Comparison of ENCODE assay signal across 12 cellular contexts in the genomic region with DNA sequence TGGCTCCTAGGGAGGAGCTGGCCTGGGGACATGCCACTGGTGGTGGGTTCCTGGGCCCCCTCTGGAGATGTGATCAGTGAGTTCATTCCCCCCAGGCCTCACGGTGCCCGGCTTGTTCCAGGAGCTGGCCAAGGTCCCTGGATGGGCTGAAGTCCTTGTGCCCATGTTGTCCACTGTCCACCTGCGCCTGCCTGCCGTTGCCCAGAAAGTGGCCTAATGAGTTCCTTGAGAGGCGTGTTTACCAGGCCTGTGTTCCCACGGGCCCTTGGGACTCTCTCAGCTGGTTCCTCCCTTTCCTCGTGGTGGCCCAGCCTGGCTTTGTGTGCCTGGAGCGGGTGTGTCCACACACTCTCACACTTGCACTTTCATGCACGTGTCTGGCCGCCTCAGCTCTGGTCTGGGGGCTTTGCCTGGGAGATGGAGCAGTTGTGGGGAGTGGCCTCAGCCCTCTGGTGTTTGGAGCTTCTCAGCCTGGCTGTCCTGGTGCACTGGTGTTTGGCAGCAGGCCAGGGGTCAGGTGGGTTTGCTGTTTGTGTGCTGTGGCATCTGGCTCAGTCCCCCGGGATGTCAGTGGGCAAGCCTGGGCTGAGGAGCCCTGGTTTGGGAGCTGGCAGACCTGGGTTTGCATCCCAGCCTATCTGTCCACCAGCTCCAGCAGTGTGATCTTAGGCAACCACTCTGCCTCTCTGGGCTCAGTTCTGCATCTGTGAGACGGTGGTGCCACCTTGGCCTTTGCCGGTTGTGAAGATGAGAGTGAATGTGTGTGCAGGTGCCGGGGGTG. TPM values are rescaled to one million over a fixed set of nuclear protein-coding genes. Genes with fewer than 3 reads are reported as not detected.
DNase-seq lines count a peak whose midpoint lies in the region; ATAC-seq, FAIRE-seq and TF ChIP-seq lines count a peak whose summit lies in the region.
"Had no signal": no experiment of that assay in that cellular context is flagged by ENCODE, and none has a peak within 500 bp of the region (broad histone marks: within the 10 kb centered on the region; RNA-seq: fewer than 3 reads in every experiment).

No MANE protein-coding gene starts in this region.

- no peak for DNase-seq in activated naive CD4-positive, alpha-beta T cell treated with anti-CD3 and anti-CD28 coated beads, Interleukin-2, amount 10 ng/mL, durations not matched to agents 7 days and 5 days
- DNase-seq in activated naive CD4-positive, alpha-beta T cell treated with Interleukin-2 at 50 U/mL for 16 hours: no peak
- DNase-seq in T-helper 17 cell: no peak
- DNase-seq in HepG2 (ENCODE audit: low spot score): peak; percentile 46
- peak; percentile 52 for DNase-seq in transverse colon
- no peak for DNase-seq in stimulated activated CD4-positive, alpha-beta T cell treated with anti-CD3 and anti-CD28 coated beads, Interleukin-2, amount 100 ng/mL, for 24 hours
- DNase-seq: activated gamma-delta T cell, COR-L47, NCI-H187 treated with DMSO at 0.1 percent for 48 hours had no signal

- POLR2A ChIA-PET in HepG2 (lab: Yijun Ruan, JAX): interaction anchor here (1.0 to 2.6 kb wide), 2 partner anchors 13 to 22 kb away, joined by 3 to 13 read pairs; no protein-coding TSS in a partner anchor

- TF ChIP-seq RAD21 in HepG2 (CRISPR knock-in tag; IDR thresholded peaks at IDR 0.05): no peak

- no peaks in the 10 kb centered on the region for H3K9me3 ChIP-seq in T-helper 17 cell (ENCODE audit: control insufficient read depth, low read length, poor library complexity, severe bottlenecking)
- no peaks in the 10 kb centered on the region for H3K9me3 ChIP-seq in HepG2 (ENCODE audit: low read length)
- no peaks in the 10 kb centered on the region for H3K9me3 ChIP-seq in transverse colon

- no peak for TF ChIP-seq CTCF in HepG2 (CRISPR knock-in tag; IDR thresholded peaks at IDR 0.05)
- no peak for TF ChIP-seq CTCF in transverse colon (IDR thresholded peaks at IDR 0.05)

- H3K27me3 ChIP-seq in HepG2 (ENCODE audit: control insufficient read depth in 1 of 2, insufficient read depth in 2 of 2, low read length in 2 of 2) (no peaks in the 10 kb centered on the region; a peak in 1 of 5 replicates), transverse colon (no peaks in the 10 kb centered on the region)

- H3K36me3 Mint-ChIP-seq in activated naive CD4-positive, alpha-beta T cell treated with anti-CD3 and anti-CD28 coated beads, Interleukin-2, amount 10 ng/mL, durations not matched to agents 7 days and 5 days: peaks cover 58% of the 10 kb centered on the region
- peaks cover 8% of the 10 kb centered on the region for H3K36me3 Mint-ChIP-seq in T-helper 17 cell (ENCODE audit: low read depth)

- intact Hi-C loops in HepG2 (cut with micrococcal nuclease; ENCODE audit: unreplicated experiment) (no loop called here), transverse colon (cut with DNase I; ENCODE audit: low total_unique reads) (no loop called here)

- H3K27ac ChIP-seq in HepG2 (ENCODE audit: extremely low read length, insufficient read depth, low read length) (no peak overlapping the region), transverse colon (peak overlapping the region in 2 of 4 donors; percentile 17 to 66)

- H3K4me3 Mint-ChIP-seq in activated naive CD4-positive, alpha-beta T cell treated with anti-CD3 and anti-CD28 coated beads, Interleukin-2, amount 10 ng/mL, durations not matched to agents 7 days and 5 days: no peak overlapping the region
- H3K4me3 Mint-ChIP-seq in T-helper 17 cell: peak overlapping the region; percentile 68

- in situ Hi-C loops in HepG2 (cut with HindIII; ENCODE audit: extremely low pct_ligation_motif_present, low pct_unique_long_range_greater_than_20kb) (no loop called here), transverse colon (cut with MboI; ENCODE audit: low pct_ligation_motif_present in 1 of 4, low pct_unique_long_range_greater_than_20kb in 1 of 4, low sequenced_read_pairs in 3 of 4) (no loop called here)

- no peak for FAIRE-seq in HepG2 (lab: Jason Lieb, UNC)
- FAIRE-seq: GM18507 had no signal

- peak overlapping the region in 1 of 3 experiments; percentile 62; a peak in 1 of 6 replicates for H3K4me3 ChIP-seq in HepG2 (replicated peaks in 1 of 3; ENCODE audit: insufficient read depth in 1 of 3, low read depth in 2 of 3, low read length in 3 of 3)
- H3K4me3 ChIP-seq in transverse colon: no peak overlapping the region

- no peaks in the 10 kb centered on the region for H3K27me3 Mint-ChIP-seq in activated naive CD4-positive, alpha-beta T cell treated with anti-CD3 and anti-CD28 coated beads, Interleukin-2, amount 10 ng/mL, durations not matched to agents 7 days and 5 days
- no peaks in the 10 kb centered on the region for H3K27me3 Mint-ChIP-seq in T-helper 17 cell

- ATAC-seq in T-helper 17 cell: no peak
- ATAC-seq in HepG2: peak; percentile 18
- ATAC-seq in HG03469 (IDR thresholded peaks at IDR 0.05; ENCODE audit: unreplicated experiment): no peak
- no peak for ATAC-seq in GM21381 (IDR thresholded peaks at IDR 0.05; ENCODE audit: unreplicated experiment)

- H3K79me2 ChIP-seq in HepG2 (ENCODE audit: insufficient read depth, low read length): no peaks in the 10 kb centered on the region

- WGBS in HepG2 (ENCODE audit: low lambda C conversion rate): 19% methylated on average over 11 of the region's 14 CpGs
- WGBS in transverse colon (ENCODE audit: low coverage in 1 of 2), 2 donors: 59% methylated on average over 13 of the region's 14 CpGs; no CpG with 5 or more reads in 1 of the 2 donors

- no peaks in the 10 kb centered on the region for H4K20me1 ChIP-seq in HepG2 (ENCODE audit: insufficient read depth, low read length)

- CTCF ChIA-PET in activated naive CD4-positive, alpha-beta T cell treated with anti-CD3 and anti-CD28 coated beads, Interleukin-2, amount 10 ng/mL, durations not matched to agents 7 days and 5 days (lab: Charles Lee): interaction anchor here (1.3 kb wide), 1 partner anchor 70 kb away, joined by 6 read pairs; no protein-coding TSS in a partner anchor
- CTCF ChIA-PET in HepG2 (lab: Yijun Ruan, JAX; ENCODE audit: low intra/inter-chr PET ratio, low total read pairs): no interaction called here

- no peak overlapping the region for H3K9ac ChIP-seq in HepG2 (ENCODE audit: insufficient read depth, low read depth, low read length)

- TF ChIP-seq EP300 in HepG2 (IDR thresholded peaks at IDR 0.05; ENCODE audit: low read depth in 2 of 2, low read length in 2 of 2) (no peak), HepG2 (CRISPR knock-in tag; IDR thresholded peaks at IDR 0.05; ENCODE audit: borderline replicate concordance) (no peak), transverse colon (IDR thresholded peaks at IDR 0.05; ENCODE audit: low read depth) (no peak)

- peaks cover 5% of the 10 kb centered on the region for H3K9me3 Mint-ChIP-seq in activated naive CD4-positive, alpha-beta T cell treated with anti-CD3 and anti-CD28 coated beads, Interleukin-2, amount 10 ng/mL, durations not matched to agents 7 days and 5 days

- no peaks in the 10 kb centered on the region for H3K36me3 ChIP-seq in HepG2 (replicated peaks in 1 of 2; ENCODE audit: control insufficient read depth in 1 of 2, insufficient read depth in 2 of 2, low read length in 2 of 2)
- no peaks in the 10 kb centered on the region for H3K36me3 ChIP-seq in transverse colon

- H3K4me1 Mint-ChIP-seq in activated naive CD4-positive, alpha-beta T cell treated with anti-CD3 and anti-CD28 coated beads, Interleukin-2, amount 10 ng/mL, durations not matched to agents 7 days and 5 days: peaks cover 71% of the 10 kb centered on the region
- peaks cover 45% of the 10 kb centered on the region for H3K4me1 Mint-ChIP-seq in T-helper 17 cell

- H2AFZ ChIP-seq in HepG2 (ENCODE audit: low read length): no peak overlapping the region

- peak overlapping the region; percentile 81 for H3K27ac Mint-ChIP-seq in activated naive CD4-positive, alpha-beta T cell treated with anti-CD3 and anti-CD28 coated beads, Interleukin-2, amount 10 ng/mL, durations not matched to agents 7 days and 5 days
- peak overlapping the region; percentile 96 for H3K27ac Mint-ChIP-seq in T-helper 17 cell

- TF ChIP-seq POLR2A in HepG2 (IDR thresholded peaks at IDR 0.05; ENCODE audit: insufficient read depth in 1 of 2, low read depth in 2 of 2, low read length in 2 of 2) (no peak), transverse colon (IDR thresholded peaks at IDR 0.05) (no peak)

- peak overlapping the region; percentile 86 for H3K4me2 ChIP-seq in HepG2 (ENCODE audit: low read depth, low read length)

- peaks cover 54% of the 10 kb centered on the region for H3K4me1 ChIP-seq in HepG2 (ENCODE audit: insufficient read depth, low read length)
- H3K4me1 ChIP-seq in transverse colon: peaks cover 7 to 42% (median 14%) of the 10 kb centered on the region in 4 donors

- BruUV-seq in HepG2 (replicated peaks; lab: Mats Ljungman, UMichigan): no TSS peak

TF ChIP-seq in HepG2, 621 proteins besides CTCF, POLR2A, EP300 and RAD21 (continues in another document):
- no peak for TF ChIP-seq ZSCAN29 (CRISPR knock-in tag; conservative IDR thresholded peaks at IDR 0.05)
- no peak for TF ChIP-seq POLR2G (IDR thresholded peaks at IDR 0.05; ENCODE audit: low read depth, low read length)
- no peak for TF ChIP-seq YEATS2 (CRISPR knock-in tag; IDR thresholded peaks at IDR 0.05; ENCODE audit: borderline replicate concordance)

RNA-seq across cellular contexts. Expression of a gene that starts 18.0 kb away (rescaled TPM):
- total RNA-seq in T-helper 17 cell: 100 to 1,000 TPM; 187 to 203 TPM
- total RNA-seq in HepG2 (2016; rRNA removed; fragmentation: Illumina TruSeq; extraction: Trizol): 2.3 and 4.3 TPM in 2 replicates
- total RNA-seq in HepG2 (2016; cell fraction: cytosol; rRNA removed; fragmentation: Illumina TruSeq; extraction: Trizol; ENCODE audit: low read depth): 0.51 and 1.3 TPM in 2 replicates
- 2.5 and 4.5 TPM in 2 replicates for total RNA-seq in HepG2 (2016; cell fraction: insoluble cytoplasmic fraction; rRNA removed; fragmentation: Illumina TruSeq; extraction: Trizol)
- 1.1 and 1.8 TPM in 2 replicates for total RNA-seq in HepG2 (2016; cell fraction: membrane; rRNA removed; fragmentation: Illumina TruSeq; extraction: Trizol)
- 3.9 and 5.9 TPM in 2 replicates for total RNA-seq in HepG2 (2016; cell fraction: nucleus; rRNA removed; fragmentation: Illumina TruSeq; extraction: Trizol)
- 2.2 and 3.7 TPM in 2 replicates for polyA plus RNA-seq in HepG2 (2011; rRNA removed)
- 1.2 and 1.5 TPM in 2 replicates for polyA plus RNA-seq in HepG2 (2011; cell fraction: cytosol; rRNA removed)
- polyA plus RNA-seq in HepG2 (2011; cell fraction: nucleus; rRNA removed): 14.6 and 16.9 TPM in 2 replicates
- polyA plus RNA-seq in HepG2 (2012): 1.7 and 3.0 TPM in 2 replicates
- 0.17 and 0.38 TPM in 2 replicates for polyA plus RNA-seq in HepG2 (2016; cell fraction: cytosol; fragmentation: Illumina TruSeq; extraction: Trizol; ENCODE audit: low read depth)
- polyA plus RNA-seq in HepG2 (2016; cell fraction: insoluble cytoplasmic fraction; fragmentation: Illumina TruSeq; extraction: Trizol; ENCODE audit: low read depth): 1.2 and 1.4 TPM in 2 replicates
- polyA plus RNA-seq in HepG2 (2016; cell fraction: membrane; fragmentation: Illumina TruSeq; extraction: Trizol; ENCODE audit: low read depth): 0.44 and 0.47 TPM in 2 replicates
- 6.9 and 8.7 TPM in 2 replicates for polyA plus RNA-seq in HepG2 (2016; cell fraction: nucleus; fragmentation: Illumina TruSeq; extraction: Trizol; ENCODE audit: insufficient read depth, low read depth)
- polyA minus RNA-seq in HepG2 (2011; rRNA and poly(A)+ RNA removed; ENCODE audit: low replicate concordance): 17.5 and 40.6 TPM in 2 replicates
- 2.0 and 5.5 TPM in 2 replicates for polyA minus RNA-seq in HepG2 (2011; cell fraction: cytosol; rRNA and poly(A)+ RNA removed)
- 9.0 and 10.2 TPM in 2 replicates for polyA minus RNA-seq in HepG2 (2011; cell fraction: nucleus; rRNA and poly(A)+ RNA removed)
- 10 to 100 TPM in 3 of 4 donors, 1 to 10 TPM in 1; 4.6 to 44.9 (median 14.1) TPM for total RNA-seq in transverse colon

Comparison
In these comparisons a context has a peak if more than half of its experiments do, and no peak if none do; other contexts are left out.
1. DNase-seq: peak in HepG2 (single experiment) and transverse colon (single experiment); none in activated naive CD4-positive, alpha-beta T cell treated with anti-CD3 and anti-CD28 coated beads, Interleukin-2, amount 10 ng/mL, durations not matched to agents 7 days and 5 days (single experiment), activated naive CD4-positive, alpha-beta T cell treated with Interleukin-2 at 50 U/mL for 16 hours (single experiment), T-helper 17 cell (0 of 3) and stimulated activated CD4-positive, alpha-beta T cell treated with anti-CD3 and anti-CD28 coated beads, Interleukin-2, amount 100 ng/mL, for 24 hours (0 of 2).
2. RNA of a gene that starts 18.0 kb away (total RNA-seq): 187 to 203 TPM in T-helper 17 cell; 4.6 to 44.9 TPM in transverse colon and 0.51 to 5.9 TPM in HepG2; every median in the first group is over 4 times any median in the second.